18 cellular contexts compared by ENCODE assay signal in genomic region chr11:1776331-1776851, GRCh38. TPM values are rescaled to one million over a fixed set of nuclear protein-coding genes. Genes with fewer than 3 reads are reported as not detected.
DNase-seq lines count a peak whose midpoint lies in the region; ATAC-seq, FAIRE-seq and TF ChIP-seq lines count a peak whose summit lies in the region.
"Had no signal": no experiment of that assay in that cellular context is flagged by ENCODE, and none has a peak within 500 bp of the region (broad histone marks: within the 10 kb centered on the region; RNA-seq: fewer than 3 reads in every experiment).

No MANE protein-coding gene starts in this region.

- H3K4me3 ChIP-seq in bronchial epithelial cell (ENCODE audit: low read depth, low read length) (no peak overlapping the region), spleen (no peak overlapping the region)

- H3K36me3 Mint-ChIP-seq in activated CD8-positive, alpha-beta memory T cell treated with anti-CD3 and anti-CD28 coated beads, Interleukin-2, amount 10 ng/mL, durations not matched to agents 7 days and 5 days: no peaks in the 10 kb centered on the region
- H3K36me3 Mint-ChIP-seq: CD8-positive, alpha-beta memory T cell had no signal

- peak overlapping the region in 2 of 8 donors; percentile 83 to 90 for H3K27ac ChIP-seq in spleen
- H3K27ac ChIP-seq: 22Rv1 had no signal

- no peak for ATAC-seq in activated CD8-positive, alpha-beta memory T cell treated with anti-CD3 and anti-CD28 coated beads, Interleukin-2, amount 10 ng/mL, durations not matched to agents 7 days and 5 days
- ATAC-seq: HCT116 had no signal

- peak; percentile 37 for DNase-seq in activated CD8-positive, alpha-beta memory T cell treated with anti-CD3 and anti-CD28 coated beads, Interleukin-2, amount 50 U/mL, for 48 hours
- DNase-seq in activated CD8-positive, alpha-beta memory T cell treated with anti-CD3 and anti-CD28 coated beads, Interleukin-2, amount 10 ng/mL, durations not matched to agents 7 days and 5 days: no peak
- DNase-seq in bronchial epithelial cell (ENCODE audit: low read depth) (no peak), mesenteric fat pad (ENCODE audit: low spot score) (peak; percentile 80), spleen (peak; percentile 40), iPS-NIHi11 (ENCODE audit: low spot score) (no peak), retina (no peak)
- DNase-seq in stimulated activated CD4-positive, alpha-beta T cell treated with anti-CD3 and anti-CD28 coated beads, Interleukin-4, amount 100 ng/mL, for 24 hours: no peak
- DNase-seq: Caco-2; CD8-positive, alpha-beta memory T cell; DMS53 had no signal

- H3K27me3 ChIP-seq in bronchial epithelial cell (ENCODE audit: control insufficient read depth, insufficient read depth, low read length) (no peaks in the 10 kb centered on the region), spleen (replicated peaks in 1 of 7) (peaks cover 0 to 8% (median 0%) of the 10 kb centered on the region in 7 donors)

- no peaks in the 10 kb centered on the region for H3K36me3 ChIP-seq in bronchial epithelial cell (ENCODE audit: control insufficient read depth, insufficient read depth, low read length)
- no peaks in the 10 kb centered on the region for H3K36me3 ChIP-seq in spleen

- no peaks in the 10 kb centered on the region for H3K9me3 Mint-ChIP-seq in activated CD8-positive, alpha-beta memory T cell treated with anti-CD3 and anti-CD28 coated beads, Interleukin-2, amount 10 ng/mL, durations not matched to agents 7 days and 5 days (ENCODE audit: low read depth)
- H3K9me3 Mint-ChIP-seq: CD8-positive, alpha-beta memory T cell had no signal

- FAIRE-seq in bronchial epithelial cell (lab: Jason Lieb, UNC): peak; percentile 28
- FAIRE-seq: GM12891, H54 had no signal

- H3K27me3 Mint-ChIP-seq in activated CD8-positive, alpha-beta memory T cell treated with anti-CD3 and anti-CD28 coated beads, Interleukin-2, amount 10 ng/mL, durations not matched to agents 7 days and 5 days: peaks cover 3% of the 10 kb centered on the region

- TF ChIP-seq CTCF in bronchial epithelial cell (IDR thresholded peaks at IDR 0.05; ENCODE audit: insufficient read depth, low read length, severe bottlenecking) (no peak), spleen (IDR thresholded peaks at IDR 0.05 in 8 of 11, conservative IDR thresholded peaks at IDR 0.05 in 3 of 11) (no peak)

- no peaks in the 10 kb centered on the region for H3K9me3 ChIP-seq in spleen
- H3K9me3 ChIP-seq: Caco-2 had no signal

- CTCF ChIA-PET in activated CD8-positive, alpha-beta memory T cell treated with anti-CD3 and anti-CD28 coated beads, Interleukin-2, amount 10 ng/mL, durations not matched to agents 7 days and 5 days (lab: Charles Lee): no interaction called here

- H3K4me3 Mint-ChIP-seq in activated CD8-positive, alpha-beta memory T cell treated with anti-CD3 and anti-CD28 coated beads, Interleukin-2, amount 10 ng/mL, durations not matched to agents 7 days and 5 days: no peak overlapping the region
- H3K4me3 Mint-ChIP-seq: CD8-positive, alpha-beta memory T cell had no signal

- no peak overlapping the region for H3K27ac Mint-ChIP-seq in activated CD8-positive, alpha-beta memory T cell treated with anti-CD3 and anti-CD28 coated beads, Interleukin-2, amount 10 ng/mL, durations not matched to agents 7 days and 5 days

- intact Hi-C loops in spleen (cut with DNase I; ENCODE audit: low total_unique reads): no loop called here

- WGBS in spleen, 5 donors: 80 to 92% (median 87%) methylated on average over 11 of the region's 11 CpGs

- H3K4me1 ChIP-seq in spleen: peaks cover 1 to 67% (median 35%) of the 10 kb centered on the region in 6 donors

- TF ChIP-seq POLR2A in spleen (IDR thresholded peaks at IDR 0.05): no peak

- peaks cover 30% of the 10 kb centered on the region for H3K4me1 Mint-ChIP-seq in activated CD8-positive, alpha-beta memory T cell treated with anti-CD3 and anti-CD28 coated beads, Interleukin-2, amount 10 ng/mL, durations not matched to agents 7 days and 5 days

RNA-seq across cellular contexts. Expression of gene CTSD, which starts 12.7 kb away (rescaled TPM):
- total RNA-seq in activated CD8-positive, alpha-beta memory T cell treated with anti-CD3 and anti-CD28 coated beads, Interleukin-2, amount 10 ng/mL, durations not matched to agents 7 days and 5 days: 100 to 1,000 TPM; 133 to 165 TPM
- 214 and 389 TPM in 2 replicates for total RNA-seq in bronchial epithelial cell
- 940 TPM for total RNA-seq in mesenteric fat pad
- 1,000 to 10,000 TPM in 2 of 7 donors, 100 to 1,000 TPM in 5; 653 to 1,234 (median 749) TPM for total RNA-seq in spleen
- polyA plus RNA-seq in spleen: 1,000 to 10,000 TPM in 1 of 3 donors, 100 to 1,000 TPM in 2; 289 to 1,120 (median 418) TPM

RNA-seq across cellular contexts. Expression of gene IFITM10, which starts 26.0 kb away (rescaled TPM):
- 1 to 10 TPM in 1 of 2 experiments, under 1 TPM in 1; 0.96 to 1.3 TPM for total RNA-seq in activated CD8-positive, alpha-beta memory T cell treated with anti-CD3 and anti-CD28 coated beads, Interleukin-2, amount 10 ng/mL, durations not matched to agents 7 days and 5 days
- total RNA-seq in bronchial epithelial cell (1.3 and 2.4 TPM in 2 replicates), mesenteric fat pad (1.5 TPM), spleen (10 to 100 TPM in 2 of 7 donors, 1 to 10 TPM in 5; 6.7 to 41.6 (median 8.2) TPM)
- polyA plus RNA-seq in spleen: 1 to 10 TPM in 2 of 3 donors, under 1 TPM in 1; 0.80 to 6.9 (median 2.4) TPM
- total RNA-seq: A673 had no signal

RNA-seq across cellular contexts. Expression of gene SYT8, which starts 58.4 kb away (rescaled TPM):
- total RNA-seq in activated CD8-positive, alpha-beta memory T cell treated with anti-CD3 and anti-CD28 coated beads, Interleukin-2, amount 10 ng/mL, durations not matched to agents 7 days and 5 days: not detected
- total RNA-seq in bronchial epithelial cell (0.53 and 1.5 TPM in 2 replicates), mesenteric fat pad (not detected), spleen (not detected)
- polyA plus RNA-seq in spleen: under 1 TPM in 1 of 3 donors, not detected in 2; 0.83 TPM
- total RNA-seq: A673; CD8-positive, alpha-beta memory T cell; Daoy had no signal
- polyA plus RNA-seq: BJ; CD8-positive, alpha-beta memory T cell had no signal

Comparison
In these comparisons a context has a peak if more than half of its experiments do, and no peak if none do; other contexts are left out.
1. DNase-seq: peak in activated CD8-positive, alpha-beta memory T cell treated with anti-CD3 and anti-CD28 coated beads, Interleukin-2, amount 50 U/mL, for 48 hours (single experiment), mesenteric fat pad (single experiment) and spleen (single experiment); none in activated CD8-positive, alpha-beta memory T cell treated with anti-CD3 and anti-CD28 coated beads, Interleukin-2, amount 10 ng/mL, durations not matched to agents 7 days and 5 days (single experiment), bronchial epithelial cell (single experiment), iPS-NIHi11 (single experiment), stimulated activated CD4-positive, alpha-beta T cell treated with anti-CD3 and anti-CD28 coated beads, Interleukin-4, amount 100 ng/mL, for 24 hours (single experiment) and retina (single experiment).